19 cellular contexts compared by ENCODE assay signal in genomic region chr3:118587037-118587741, GRCh38.
DNase-seq lines count a peak whose midpoint lies in the region; ATAC-seq and TF ChIP-seq lines count a peak whose summit lies in the region.
"Had no signal": no experiment of that assay in that cellular context is flagged by ENCODE, and none has a peak within 500 bp of the region (broad histone marks: within the 10 kb centered on the region; RNA-seq: fewer than 3 reads in every experiment).

No MANE protein-coding gene starts in this region.

- no peaks in the 10 kb centered on the region for H3K27me3 ChIP-seq in foreskin keratinocyte

- no peak for TF ChIP-seq CTCF in foreskin keratinocyte (conservative IDR thresholded peaks at IDR 0.05)

- DNase-seq in Daoy (ENCODE audit: low read depth) (peak; percentile 43), HT1080 (ENCODE audit: low read depth) (peak; percentile 61), RPMI7951 (ENCODE audit: low read depth) (peak; percentile 35), foreskin keratinocyte (no peak), NCI-H146 (lab: John Stamatoyannopoulos, UW) (no peak), D341Med (ENCODE audit: low spot score) (no peak), SHP77 treated with DMSO at 0.1 percent for 48 hours (lab: John Stamatoyannopoulos, UW) (no peak)
- DNase-seq: ACHN; C1 segment of cervical spinal cord; CD8-positive, alpha-beta memory T cell; DND-41; H7; Kasumi-1; NCI-H2081; NCI-H2227 treated with DMSO at 0.1 percent for 48 hours; NCI-H524 treated with DMSO at 0.1 percent for 48 hours; RPMI8226; T1000 had no signal

- H3K4me1 ChIP-seq in foreskin keratinocyte, result no peaks in the 10 kb centered on the region

- ATAC-seq in foreskin keratinocyte (peak; percentile 15), HG03025 (IDR thresholded peaks at IDR 0.05; ENCODE audit: low FRiP score, unreplicated experiment) (no peak)

- H3K27ac ChIP-seq in foreskin keratinocyte, result no peak overlapping the region

Comparison
In these comparisons a context has a peak if more than half of its experiments do, and no peak if none do; other contexts are left out.
1. DNase-seq: peak in Daoy (single experiment), HT1080 (single experiment) and RPMI7951 (single experiment); none in foreskin keratinocyte (0 of 2), NCI-H146 (single experiment), D341Med (single experiment) and SHP77 treated with DMSO at 0.1 percent for 48 hours (single experiment).